In the genomic region with DNA sequence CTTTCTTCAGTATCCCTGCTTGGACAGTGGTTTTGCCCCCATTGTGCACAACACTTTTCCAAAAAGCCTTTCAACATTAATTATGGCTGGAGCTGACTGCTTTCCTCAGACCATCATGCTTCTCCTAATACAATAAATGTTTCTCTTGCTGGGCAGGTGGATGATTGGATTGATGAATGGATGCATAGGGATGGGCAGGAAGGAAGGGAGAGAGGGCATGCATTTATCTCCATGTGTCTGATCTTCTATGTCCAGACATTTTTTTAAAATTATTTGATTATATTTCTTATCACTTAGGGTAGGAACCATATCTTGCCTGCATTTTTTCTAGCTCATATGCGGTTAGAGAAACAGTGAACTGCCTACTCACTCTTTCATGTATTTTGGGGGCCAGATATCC, we compare ENCODE assay signal across 2 cellular contexts.
TF ChIP-seq lines count a peak whose summit lies in the region.

No MANE protein-coding gene starts in this region.

TF ChIP-seq in GM23338, 12 proteins besides CTCF, POLR2A, EP300 and RAD21 (continued from another document):
- TF ChIP-seq, protein P1, sequence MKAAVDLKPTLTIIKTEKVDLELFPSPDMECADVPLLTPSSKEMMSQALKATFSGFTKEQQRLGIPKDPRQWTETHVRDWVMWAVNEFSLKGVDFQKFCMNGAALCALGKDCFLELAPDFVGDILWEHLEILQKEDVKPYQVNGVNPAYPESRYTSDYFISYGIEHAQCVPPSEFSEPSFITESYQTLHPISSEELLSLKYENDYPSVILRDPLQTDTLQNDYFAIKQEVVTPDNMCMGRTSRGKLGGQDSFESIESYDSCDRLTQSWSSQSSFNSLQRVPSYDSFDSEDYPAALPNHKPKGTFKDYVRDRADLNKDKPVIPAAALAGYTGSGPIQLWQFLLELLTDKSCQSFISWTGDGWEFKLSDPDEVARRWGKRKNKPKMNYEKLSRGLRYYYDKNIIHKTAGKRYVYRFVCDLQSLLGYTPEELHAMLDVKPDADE (IDR thresholded peaks at IDR 0.05): no peak
- no peak for TF ChIP-seq POLR2AphosphoS5 (IDR thresholded peaks at IDR 0.05; ENCODE audit: low read depth)
- no peak for TF ChIP-seq JUNB (IDR thresholded peaks at IDR 0.05; ENCODE audit: unreplicated experiment)
- no peak for TF ChIP-seq EZH2phosphoT487 (IDR thresholded peaks at IDR 0.05; ENCODE audit: unreplicated experiment)

TF ChIP-seq in SK-N-SH, 30 proteins besides CTCF, POLR2A, EP300 and RAD21 (continued from another document):
- TF ChIP-seq, protein P2, sequence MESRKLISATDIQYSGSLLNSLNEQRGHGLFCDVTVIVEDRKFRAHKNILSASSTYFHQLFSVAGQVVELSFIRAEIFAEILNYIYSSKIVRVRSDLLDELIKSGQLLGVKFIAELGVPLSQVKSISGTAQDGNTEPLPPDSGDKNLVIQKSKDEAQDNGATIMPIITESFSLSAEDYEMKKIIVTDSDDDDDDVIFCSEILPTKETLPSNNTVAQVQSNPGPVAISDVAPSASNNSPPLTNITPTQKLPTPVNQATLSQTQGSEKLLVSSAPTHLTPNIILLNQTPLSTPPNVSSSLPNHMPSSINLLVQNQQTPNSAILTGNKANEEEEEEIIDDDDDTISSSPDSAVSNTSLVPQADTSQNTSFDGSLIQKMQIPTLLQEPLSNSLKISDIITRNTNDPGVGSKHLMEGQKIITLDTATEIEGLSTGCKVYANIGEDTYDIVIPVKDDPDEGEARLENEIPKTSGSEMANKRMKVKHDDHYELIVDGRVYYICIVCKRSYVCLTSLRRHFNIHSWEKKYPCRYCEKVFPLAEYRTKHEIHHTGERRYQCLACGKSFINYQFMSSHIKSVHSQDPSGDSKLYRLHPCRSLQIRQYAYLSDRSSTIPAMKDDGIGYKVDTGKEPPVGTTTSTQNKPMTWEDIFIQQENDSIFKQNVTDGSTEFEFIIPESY (IDR thresholded peaks at IDR 0.05; ENCODE audit: borderline replicate concordance, low read depth): no peak
- TF ChIP-seq GATA2 (CRISPR knock-in tag; IDR thresholded peaks at IDR 0.05) (peak; percentile 39), YY1 (IDR thresholded peaks at IDR 0.05; ENCODE audit: low read depth) (no peak), MXI1 (IDR thresholded peaks at IDR 0.05; ENCODE audit: low read depth, low read length) (no peak)
- TF ChIP-seq, protein P3, sequence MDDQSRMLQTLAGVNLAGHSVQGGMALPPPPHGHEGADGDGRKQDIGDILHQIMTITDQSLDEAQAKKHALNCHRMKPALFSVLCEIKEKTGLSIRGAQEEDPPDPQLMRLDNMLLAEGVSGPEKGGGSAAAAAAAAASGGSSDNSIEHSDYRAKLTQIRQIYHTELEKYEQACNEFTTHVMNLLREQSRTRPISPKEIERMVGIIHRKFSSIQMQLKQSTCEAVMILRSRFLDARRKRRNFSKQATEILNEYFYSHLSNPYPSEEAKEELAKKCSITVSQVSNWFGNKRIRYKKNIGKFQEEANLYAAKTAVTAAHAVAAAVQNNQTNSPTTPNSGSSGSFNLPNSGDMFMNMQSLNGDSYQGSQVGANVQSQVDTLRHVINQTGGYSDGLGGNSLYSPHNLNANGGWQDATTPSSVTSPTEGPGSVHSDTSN (IDR thresholded peaks at IDR 0.05): no peak
